1 cellular context compared by ENCODE assay signal in the genomic region with DNA sequence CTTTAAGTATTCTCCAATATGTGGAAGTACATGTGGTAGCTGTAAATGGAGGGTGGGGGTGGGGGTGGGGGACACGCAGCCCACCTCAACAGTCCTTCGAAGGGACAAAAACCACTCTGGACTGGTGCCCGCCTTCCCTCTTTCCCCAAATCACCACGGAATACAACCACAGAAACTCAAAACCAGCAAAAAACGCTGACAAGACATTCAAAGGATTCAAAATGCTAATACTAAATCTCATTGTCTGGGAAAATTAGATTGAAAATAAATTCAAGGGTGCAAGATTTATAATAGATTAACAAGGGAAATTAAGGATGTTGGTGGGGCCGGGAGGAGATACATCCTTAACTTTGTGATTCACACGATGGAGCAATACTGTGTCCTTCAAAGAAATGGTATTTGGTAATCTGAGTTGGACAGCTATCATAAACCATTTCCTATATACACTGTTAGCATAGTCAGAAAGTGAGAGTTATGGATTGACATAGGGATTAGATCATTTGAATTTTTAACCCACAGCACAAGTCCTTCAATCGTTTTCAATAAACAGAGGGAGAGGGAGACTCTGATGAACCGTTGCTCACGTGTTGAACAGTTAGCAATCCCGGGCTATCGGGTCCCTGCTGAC.
TF ChIP-seq lines count a peak whose summit lies in the region.

No MANE protein-coding gene starts in this region.

TF ChIP-seq in K562, 482 proteins besides CTCF, POLR2A, EP300 and RAD21 (continued from another document and continues in another):
- TF ChIP-seq, protein P1, sequence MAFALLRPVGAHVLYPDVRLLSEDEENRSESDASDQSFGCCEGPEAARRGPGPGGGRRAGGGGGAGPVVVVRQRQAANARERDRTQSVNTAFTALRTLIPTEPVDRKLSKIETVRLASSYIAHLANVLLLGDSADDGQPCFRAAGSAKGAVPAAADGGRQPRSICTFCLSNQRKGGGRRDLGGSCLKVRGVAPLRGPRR (CRISPR knock-in tag; IDR thresholded peaks at IDR 0.05), result no peak
- 0 out of 4 replicates have a peak, but pooled peaks of 1 of the 2 experiments have one; percentile 22 for TF ChIP-seq KDM1A (IDR thresholded peaks at IDR 0.05)
- TF ChIP-seq KDM2B (CRISPR knock-in tag; IDR thresholded peaks at IDR 0.05), result no peak
- no peak for TF ChIP-seq CBFA2T3 (IDR thresholded peaks at IDR 0.05)
- no peak for TF ChIP-seq NCOA1 (IDR thresholded peaks at IDR 0.05; ENCODE audit: low read depth)
- TF ChIP-seq, protein P2, sequence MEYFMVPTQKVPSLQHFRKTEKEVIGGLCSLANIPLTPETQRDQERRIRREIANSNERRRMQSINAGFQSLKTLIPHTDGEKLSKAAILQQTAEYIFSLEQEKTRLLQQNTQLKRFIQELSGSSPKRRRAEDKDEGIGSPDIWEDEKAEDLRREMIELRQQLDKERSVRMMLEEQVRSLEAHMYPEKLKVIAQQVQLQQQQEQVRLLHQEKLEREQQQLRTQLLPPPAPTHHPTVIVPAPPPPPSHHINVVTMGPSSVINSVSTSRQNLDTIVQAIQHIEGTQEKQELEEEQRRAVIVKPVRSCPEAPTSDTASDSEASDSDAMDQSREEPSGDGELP (CRISPR knock-in tag; IDR thresholded peaks at IDR 0.05; ENCODE audit: borderline replicate concordance), result no peak
- TF ChIP-seq, protein P3, sequence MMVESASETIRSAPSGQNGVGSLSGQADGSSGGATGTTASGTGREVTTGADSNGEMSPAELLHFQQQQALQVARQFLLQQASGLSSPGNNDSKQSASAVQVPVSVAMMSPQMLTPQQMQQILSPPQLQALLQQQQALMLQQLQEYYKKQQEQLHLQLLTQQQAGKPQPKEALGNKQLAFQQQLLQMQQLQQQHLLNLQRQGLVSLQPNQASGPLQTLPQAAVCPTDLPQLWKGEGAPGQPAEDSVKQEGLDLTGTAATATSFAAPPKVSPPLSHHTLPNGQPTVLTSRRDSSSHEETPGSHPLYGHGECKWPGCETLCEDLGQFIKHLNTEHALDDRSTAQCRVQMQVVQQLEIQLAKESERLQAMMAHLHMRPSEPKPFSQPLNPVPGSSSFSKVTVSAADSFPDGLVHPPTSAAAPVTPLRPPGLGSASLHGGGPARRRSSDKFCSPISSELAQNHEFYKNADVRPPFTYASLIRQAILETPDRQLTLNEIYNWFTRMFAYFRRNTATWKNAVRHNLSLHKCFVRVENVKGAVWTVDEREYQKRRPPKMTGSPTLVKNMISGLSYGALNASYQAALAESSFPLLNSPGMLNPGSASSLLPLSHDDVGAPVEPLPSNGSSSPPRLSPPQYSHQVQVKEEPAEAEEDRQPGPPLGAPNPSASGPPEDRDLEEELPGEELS (CRISPR knock-in tag; IDR thresholded peaks at IDR 0.05; ENCODE audit: borderline replicate concordance), result no peak
- TF ChIP-seq, protein P4, sequence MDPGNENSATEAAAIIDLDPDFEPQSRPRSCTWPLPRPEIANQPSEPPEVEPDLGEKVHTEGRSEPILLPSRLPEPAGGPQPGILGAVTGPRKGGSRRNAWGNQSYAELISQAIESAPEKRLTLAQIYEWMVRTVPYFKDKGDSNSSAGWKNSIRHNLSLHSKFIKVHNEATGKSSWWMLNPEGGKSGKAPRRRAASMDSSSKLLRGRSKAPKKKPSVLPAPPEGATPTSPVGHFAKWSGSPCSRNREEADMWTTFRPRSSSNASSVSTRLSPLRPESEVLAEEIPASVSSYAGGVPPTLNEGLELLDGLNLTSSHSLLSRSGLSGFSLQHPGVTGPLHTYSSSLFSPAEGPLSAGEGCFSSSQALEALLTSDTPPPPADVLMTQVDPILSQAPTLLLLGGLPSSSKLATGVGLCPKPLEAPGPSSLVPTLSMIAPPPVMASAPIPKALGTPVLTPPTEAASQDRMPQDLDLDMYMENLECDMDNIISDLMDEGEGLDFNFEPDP (CRISPR knock-in tag; IDR thresholded peaks at IDR 0.05), result no peak
- TF ChIP-seq, protein P5, sequence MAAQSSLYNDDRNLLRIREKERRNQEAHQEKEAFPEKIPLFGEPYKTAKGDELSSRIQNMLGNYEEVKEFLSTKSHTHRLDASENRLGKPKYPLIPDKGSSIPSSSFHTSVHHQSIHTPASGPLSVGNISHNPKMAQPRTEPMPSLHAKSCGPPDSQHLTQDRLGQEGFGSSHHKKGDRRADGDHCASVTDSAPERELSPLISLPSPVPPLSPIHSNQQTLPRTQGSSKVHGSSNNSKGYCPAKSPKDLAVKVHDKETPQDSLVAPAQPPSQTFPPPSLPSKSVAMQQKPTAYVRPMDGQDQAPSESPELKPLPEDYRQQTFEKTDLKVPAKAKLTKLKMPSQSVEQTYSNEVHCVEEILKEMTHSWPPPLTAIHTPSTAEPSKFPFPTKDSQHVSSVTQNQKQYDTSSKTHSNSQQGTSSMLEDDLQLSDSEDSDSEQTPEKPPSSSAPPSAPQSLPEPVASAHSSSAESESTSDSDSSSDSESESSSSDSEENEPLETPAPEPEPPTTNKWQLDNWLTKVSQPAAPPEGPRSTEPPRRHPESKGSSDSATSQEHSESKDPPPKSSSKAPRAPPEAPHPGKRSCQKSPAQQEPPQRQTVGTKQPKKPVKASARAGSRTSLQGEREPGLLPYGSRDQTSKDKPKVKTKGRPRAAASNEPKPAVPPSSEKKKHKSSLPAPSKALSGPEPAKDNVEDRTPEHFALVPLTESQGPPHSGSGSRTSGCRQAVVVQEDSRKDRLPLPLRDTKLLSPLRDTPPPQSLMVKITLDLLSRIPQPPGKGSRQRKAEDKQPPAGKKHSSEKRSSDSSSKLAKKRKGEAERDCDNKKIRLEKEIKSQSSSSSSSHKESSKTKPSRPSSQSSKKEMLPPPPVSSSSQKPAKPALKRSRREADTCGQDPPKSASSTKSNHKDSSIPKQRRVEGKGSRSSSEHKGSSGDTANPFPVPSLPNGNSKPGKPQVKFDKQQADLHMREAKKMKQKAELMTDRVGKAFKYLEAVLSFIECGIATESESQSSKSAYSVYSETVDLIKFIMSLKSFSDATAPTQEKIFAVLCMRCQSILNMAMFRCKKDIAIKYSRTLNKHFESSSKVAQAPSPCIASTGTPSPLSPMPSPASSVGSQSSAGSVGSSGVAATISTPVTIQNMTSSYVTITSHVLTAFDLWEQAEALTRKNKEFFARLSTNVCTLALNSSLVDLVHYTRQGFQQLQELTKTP (IDR thresholded peaks at IDR 0.05; ENCODE audit: low read depth in 1 of 2, partially characterized antibody in 2 of 2), result peak in 1 of 2 experiments; percentile 21
- no peak for TF ChIP-seq PTBP1 (IDR thresholded peaks at IDR 0.05; ENCODE audit: low read depth, low read length)
- TF ChIP-seq TCF3 (CRISPR knock-in tag; IDR thresholded peaks at IDR 0.05), result no peak
- TF ChIP-seq, protein P6, sequence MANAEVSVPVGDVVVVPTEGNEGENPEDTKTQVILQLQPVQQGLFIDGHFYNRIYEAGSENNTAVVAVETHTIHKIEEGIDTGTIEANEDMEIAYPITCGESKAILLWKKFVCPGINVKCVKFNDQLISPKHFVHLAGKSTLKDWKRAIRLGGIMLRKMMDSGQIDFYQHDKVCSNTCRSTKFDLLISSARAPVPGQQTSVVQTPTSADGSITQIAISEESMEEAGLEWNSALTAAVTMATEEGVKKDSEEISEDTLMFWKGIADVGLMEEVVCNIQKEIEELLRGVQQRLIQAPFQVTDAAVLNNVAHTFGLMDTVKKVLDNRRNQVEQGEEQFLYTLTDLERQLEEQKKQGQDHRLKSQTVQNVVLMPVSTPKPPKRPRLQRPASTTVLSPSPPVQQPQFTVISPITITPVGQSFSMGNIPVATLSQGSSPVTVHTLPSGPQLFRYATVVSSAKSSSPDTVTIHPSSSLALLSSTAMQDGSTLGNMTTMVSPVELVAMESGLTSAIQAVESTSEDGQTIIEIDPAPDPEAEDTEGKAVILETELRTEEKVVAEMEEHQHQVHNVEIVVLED (CRISPR knock-in tag; IDR thresholded peaks at IDR 0.05), result no peak
- TF ChIP-seq CHCHD3 (CRISPR knock-in tag; IDR thresholded peaks at IDR 0.05), result no peak
- TF ChIP-seq ZNF551 (CRISPR knock-in tag; IDR thresholded peaks at IDR 0.05), result no peak
- TF ChIP-seq, protein P7, sequence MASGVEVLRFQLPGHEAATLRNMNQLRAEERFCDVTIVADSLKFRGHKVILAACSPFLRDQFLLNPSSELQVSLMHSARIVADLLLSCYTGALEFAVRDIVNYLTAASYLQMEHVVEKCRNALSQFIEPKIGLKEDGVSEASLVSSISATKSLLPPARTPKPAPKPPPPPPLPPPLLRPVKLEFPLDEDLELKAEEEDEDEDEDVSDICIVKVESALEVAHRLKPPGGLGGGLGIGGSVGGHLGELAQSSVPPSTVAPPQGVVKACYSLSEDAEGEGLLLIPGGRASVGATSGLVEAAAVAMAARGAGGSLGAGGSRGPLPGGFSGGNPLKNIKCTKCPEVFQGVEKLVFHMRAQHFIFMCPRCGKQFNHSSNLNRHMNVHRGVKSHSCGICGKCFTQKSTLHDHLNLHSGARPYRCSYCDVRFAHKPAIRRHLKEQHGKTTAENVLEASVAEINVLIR (CRISPR knock-in tag; IDR thresholded peaks at IDR 0.05), result no peak
- no peak for TF ChIP-seq LCOR (CRISPR knock-in tag; IDR thresholded peaks at IDR 0.05)
- no peak for TF ChIP-seq ASH1L (IDR thresholded peaks at IDR 0.05; ENCODE audit: borderline replicate concordance, low read depth, partially characterized antibody)
- TF ChIP-seq ZNF224 (CRISPR knock-in tag; IDR thresholded peaks at IDR 0.05), result no peak
- TF ChIP-seq, protein P8, sequence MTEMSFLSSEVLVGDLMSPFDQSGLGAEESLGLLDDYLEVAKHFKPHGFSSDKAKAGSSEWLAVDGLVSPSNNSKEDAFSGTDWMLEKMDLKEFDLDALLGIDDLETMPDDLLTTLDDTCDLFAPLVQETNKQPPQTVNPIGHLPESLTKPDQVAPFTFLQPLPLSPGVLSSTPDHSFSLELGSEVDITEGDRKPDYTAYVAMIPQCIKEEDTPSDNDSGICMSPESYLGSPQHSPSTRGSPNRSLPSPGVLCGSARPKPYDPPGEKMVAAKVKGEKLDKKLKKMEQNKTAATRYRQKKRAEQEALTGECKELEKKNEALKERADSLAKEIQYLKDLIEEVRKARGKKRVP (CRISPR knock-in tag; IDR thresholded peaks at IDR 0.05), result no peak
- TF ChIP-seq, protein P9, sequence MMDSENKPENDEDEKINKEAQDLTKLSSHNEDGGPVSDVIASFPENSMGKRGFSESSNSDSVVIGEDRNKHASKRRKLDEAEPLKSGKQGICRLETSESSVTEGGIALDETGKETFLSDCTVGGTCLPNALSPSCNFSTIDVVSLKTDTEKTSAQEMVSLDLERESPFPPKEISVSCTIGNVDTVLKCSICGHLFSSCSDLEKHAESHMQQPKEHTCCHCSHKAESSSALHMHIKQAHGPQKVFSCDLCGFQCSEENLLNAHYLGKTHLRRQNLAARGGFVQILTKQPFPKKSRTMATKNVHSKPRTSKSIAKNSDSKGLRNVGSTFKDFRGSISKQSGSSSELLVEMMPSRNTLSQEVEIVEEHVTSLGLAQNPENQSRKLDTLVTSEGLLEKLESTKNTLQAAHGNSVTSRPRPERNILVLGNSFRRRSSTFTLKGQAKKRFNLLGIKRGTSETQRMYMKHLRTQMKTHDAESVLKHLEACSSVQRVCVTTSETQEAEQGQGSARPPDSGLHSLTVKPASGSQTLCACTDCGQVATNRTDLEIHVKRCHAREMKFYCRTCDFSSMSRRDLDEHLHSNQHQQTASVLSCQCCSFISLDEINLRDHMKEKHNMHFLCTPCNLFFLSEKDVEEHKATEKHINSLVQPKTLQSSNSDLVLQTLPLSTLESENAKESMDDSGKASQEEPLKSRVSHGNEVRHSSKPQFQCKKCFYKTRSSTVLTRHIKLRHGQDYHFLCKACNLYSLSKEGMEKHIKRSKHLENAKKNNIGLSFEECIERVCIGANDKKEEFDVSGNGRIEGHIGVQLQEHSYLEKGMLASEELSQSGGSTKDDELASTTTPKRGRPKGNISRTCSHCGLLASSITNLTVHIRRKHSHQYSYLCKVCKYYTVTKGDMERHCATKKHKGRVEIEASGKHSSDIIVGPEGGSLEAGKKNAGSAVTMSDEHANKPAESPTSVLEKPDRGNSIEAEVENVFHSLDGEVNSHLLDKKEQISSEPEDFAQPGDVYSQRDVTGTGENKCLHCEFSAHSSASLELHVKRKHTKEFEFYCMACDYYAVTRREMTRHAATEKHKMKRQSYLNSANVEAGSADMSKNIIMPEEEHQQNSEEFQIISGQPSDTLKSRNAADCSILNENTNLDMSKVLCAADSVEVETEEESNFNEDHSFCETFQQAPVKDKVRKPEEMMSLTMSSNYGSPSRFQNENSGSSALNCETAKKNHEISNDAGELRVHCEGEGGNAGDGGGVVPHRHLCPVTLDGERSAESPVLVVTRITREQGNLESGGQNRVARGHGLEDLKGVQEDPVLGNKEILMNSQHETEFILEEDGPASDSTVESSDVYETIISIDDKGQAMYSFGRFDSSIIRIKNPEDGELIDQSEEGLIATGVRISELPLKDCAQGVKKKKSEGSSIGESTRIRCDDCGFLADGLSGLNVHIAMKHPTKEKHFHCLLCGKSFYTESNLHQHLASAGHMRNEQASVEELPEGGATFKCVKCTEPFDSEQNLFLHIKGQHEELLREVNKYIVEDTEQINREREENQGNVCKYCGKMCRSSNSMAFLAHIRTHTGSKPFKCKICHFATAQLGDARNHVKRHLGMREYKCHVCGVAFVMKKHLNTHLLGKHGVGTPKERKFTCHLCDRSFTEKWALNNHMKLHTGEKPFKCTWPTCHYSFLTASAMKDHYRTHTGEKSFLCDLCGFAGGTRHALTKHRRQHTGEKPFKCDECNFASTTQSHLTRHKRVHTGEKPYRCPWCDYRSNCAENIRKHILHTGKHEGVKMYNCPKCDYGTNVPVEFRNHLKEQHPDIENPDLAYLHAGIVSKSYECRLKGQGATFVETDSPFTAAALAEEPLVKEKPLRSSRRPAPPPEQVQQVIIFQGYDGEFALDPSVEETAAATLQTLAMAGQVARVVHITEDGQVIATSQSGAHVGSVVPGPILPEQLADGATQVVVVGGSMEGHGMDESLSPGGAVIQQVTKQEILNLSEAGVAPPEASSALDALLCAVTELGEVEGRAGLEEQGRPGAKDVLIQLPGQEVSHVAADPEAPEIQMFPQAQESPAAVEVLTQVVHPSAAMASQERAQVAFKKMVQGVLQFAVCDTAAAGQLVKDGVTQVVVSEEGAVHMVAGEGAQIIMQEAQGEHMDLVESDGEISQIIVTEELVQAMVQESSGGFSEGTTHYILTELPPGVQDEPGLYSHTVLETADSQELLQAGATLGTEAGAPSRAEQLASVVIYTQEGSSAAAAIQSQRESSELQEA (IDR thresholded peaks at IDR 0.05; ENCODE audit: low read depth), result no peak
- no peak for TF ChIP-seq ZNF263 (CRISPR knock-in tag; IDR thresholded peaks at IDR 0.05; ENCODE audit: borderline replicate concordance)
- no peak for TF ChIP-seq ZNF696 (CRISPR knock-in tag; conservative IDR thresholded peaks at IDR 0.05)
- TF ChIP-seq, protein P10, sequence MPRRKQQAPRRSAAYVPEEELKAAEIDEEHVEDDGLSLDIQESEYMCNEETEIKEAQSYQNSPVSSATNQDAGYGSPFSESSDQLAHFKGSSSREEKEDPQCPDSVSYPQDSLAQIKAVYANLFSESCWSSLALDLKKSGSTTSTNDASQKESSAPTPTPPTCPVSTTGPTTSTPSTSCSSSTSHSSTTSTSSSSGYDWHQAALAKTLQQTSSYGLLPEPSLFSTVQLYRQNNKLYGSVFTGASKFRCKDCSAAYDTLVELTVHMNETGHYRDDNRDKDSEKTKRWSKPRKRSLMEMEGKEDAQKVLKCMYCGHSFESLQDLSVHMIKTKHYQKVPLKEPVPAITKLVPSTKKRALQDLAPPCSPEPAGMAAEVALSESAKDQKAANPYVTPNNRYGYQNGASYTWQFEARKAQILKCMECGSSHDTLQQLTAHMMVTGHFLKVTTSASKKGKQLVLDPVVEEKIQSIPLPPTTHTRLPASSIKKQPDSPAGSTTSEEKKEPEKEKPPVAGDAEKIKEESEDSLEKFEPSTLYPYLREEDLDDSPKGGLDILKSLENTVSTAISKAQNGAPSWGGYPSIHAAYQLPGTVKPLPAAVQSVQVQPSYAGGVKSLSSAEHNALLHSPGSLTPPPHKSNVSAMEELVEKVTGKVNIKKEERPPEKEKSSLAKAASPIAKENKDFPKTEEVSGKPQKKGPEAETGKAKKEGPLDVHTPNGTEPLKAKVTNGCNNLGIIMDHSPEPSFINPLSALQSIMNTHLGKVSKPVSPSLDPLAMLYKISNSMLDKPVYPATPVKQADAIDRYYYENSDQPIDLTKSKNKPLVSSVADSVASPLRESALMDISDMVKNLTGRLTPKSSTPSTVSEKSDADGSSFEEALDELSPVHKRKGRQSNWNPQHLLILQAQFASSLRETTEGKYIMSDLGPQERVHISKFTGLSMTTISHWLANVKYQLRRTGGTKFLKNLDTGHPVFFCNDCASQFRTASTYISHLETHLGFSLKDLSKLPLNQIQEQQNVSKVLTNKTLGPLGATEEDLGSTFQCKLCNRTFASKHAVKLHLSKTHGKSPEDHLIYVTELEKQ (CRISPR knock-in tag; IDR thresholded peaks at IDR 0.05), result no peak
